ENCODE assay signal across 13 cellular contexts in the genomic region with DNA sequence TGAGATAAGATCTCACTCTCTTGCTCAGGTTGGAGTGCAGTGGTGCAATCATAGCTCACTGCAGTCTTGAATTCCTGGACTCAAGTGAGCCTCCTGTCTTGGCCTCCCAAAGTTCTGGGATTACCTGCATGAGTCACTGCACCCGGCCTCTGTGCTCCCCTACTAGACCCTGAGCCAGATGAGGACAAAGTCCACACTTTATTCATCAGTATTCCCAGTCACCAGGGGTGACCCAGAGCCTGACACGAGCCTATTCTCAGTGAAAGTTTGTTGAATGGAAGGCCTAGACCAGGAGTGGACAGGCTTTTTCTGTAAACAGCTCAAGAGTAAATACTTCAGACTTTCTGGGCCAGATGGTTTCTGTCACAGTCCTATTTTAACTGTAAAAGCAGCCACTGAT.
A peak's percentile ranks its signal among the peaks of the same experiment; 100 is the strongest.
DNase-seq lines count a peak whose midpoint lies in the region; ATAC-seq, FAIRE-seq and TF ChIP-seq lines count a peak whose summit lies in the region.
"Had no signal": no experiment of that assay in that cellular context is flagged by ENCODE, and none has a peak within 500 bp of the region (broad histone marks: within the 10 kb centered on the region; RNA-seq: fewer than 3 reads in every experiment).

No MANE protein-coding gene starts in this region.

- H3K4me1 ChIP-seq in HCT116 (ENCODE audit: control insufficient read depth in 1 of 2, insufficient read depth in 2 of 2, low read length in 2 of 2) = peaks cover 0 to 8% of the 10 kb centered on the region in 2 experiments; a peak in 1 of 4 replicates
- peaks cover 2 to 6% of the 10 kb centered on the region in 2 donors for H3K4me1 ChIP-seq in small intestine (ENCODE audit: control insufficient read depth in 2 of 2, insufficient read depth in 1 of 2, low read depth in 1 of 2, low read length in 1 of 2)
- no peaks in the 10 kb centered on the region for H3K4me1 ChIP-seq in tibial artery
- H3K4me1 ChIP-seq: BLaER1 had no signal

- H3K9ac ChIP-seq in HCT116 (ENCODE audit: low read length) = no peak overlapping the region
- H3K9ac ChIP-seq: BLaER1 had no signal

- H3K4me3 ChIP-seq in HCT116 (replicated peaks in 1 of 2; ENCODE audit: low read depth in 1 of 2, low read length in 2 of 2) (no peak overlapping the region), small intestine (ENCODE audit: low read depth in 1 of 2, low read length in 2 of 2) (no peak overlapping the region), tibial artery (no peak overlapping the region)
- H3K4me3 ChIP-seq: BLaER1 had no signal

- TF ChIP-seq CTCF in HCT116 (IDR thresholded peaks at IDR 0.05 in 2 of 3, conservative IDR thresholded peaks at IDR 0.05 in 1 of 3; ENCODE audit: borderline replicate concordance in 1 of 3, insufficient read depth in 1 of 3, low read depth in 2 of 3, low read length in 2 of 3) (no peak), VCaP (conservative IDR thresholded peaks at IDR 0.05) (no peak), tibial artery (IDR thresholded peaks at IDR 0.05) (no peak)

- no peaks in the 10 kb centered on the region for H3K79me2 ChIP-seq in HCT116 (ENCODE audit: insufficient read depth, low read length)

- no peaks in the 10 kb centered on the region for H3K9me3 ChIP-seq in HCT116 (ENCODE audit: control insufficient read depth in 1 of 2, insufficient read depth in 1 of 2, low read depth in 1 of 2, low read length in 2 of 2)
- H3K9me3 ChIP-seq in small intestine (ENCODE audit: control insufficient read depth, low read depth) = no peaks in the 10 kb centered on the region
- no peaks in the 10 kb centered on the region for H3K9me3 ChIP-seq in tibial artery
- H3K9me3 ChIP-seq: BLaER1 had no signal

- POLR2A ChIA-PET in HCT116 (lab: Charles Lee) = no interaction called here

- WGBS in small intestine, 3 donors = 5 to 36% (median 9%) methylated on average over 2 of the region's 2 CpGs

- TF ChIP-seq POLR2A in HCT116 (IDR thresholded peaks at IDR 0.05; ENCODE audit: borderline replicate concordance, extremely low read depth, insufficient read depth, insufficient read length) = no peak

- RAD21 ChIA-PET in HCT116 (lab: Charles Lee; ENCODE audit: low non-redundant PET in 1 of 2, low total read pairs in 2 of 2, uncharacterized antibody in 2 of 2, unreplicated experiment in 2 of 2) = no interaction called here

- intact Hi-C loops in HCT116 (cut with micrococcal nuclease) = no loop called here
- intact Hi-C loops in tibial artery (cut with DNase I; ENCODE audit: low total_unique reads) = no loop called here

- no peaks in the 10 kb centered on the region for H4K20me1 ChIP-seq in HCT116 (ENCODE audit: insufficient read depth)
- H4K20me1 ChIP-seq: BLaER1 had no signal

- H3K36me3 ChIP-seq in HCT116 (ENCODE audit: control insufficient read depth in 1 of 2, insufficient read depth in 2 of 2, low read length in 2 of 2) = no peaks in the 10 kb centered on the region
- no peaks in the 10 kb centered on the region for H3K36me3 ChIP-seq in small intestine (ENCODE audit: control insufficient read depth in 2 of 2, insufficient read depth in 2 of 2, low read length in 2 of 2)
- H3K36me3 ChIP-seq in tibial artery = no peaks in the 10 kb centered on the region
- H3K36me3 ChIP-seq: BLaER1 had no signal

- no peak for DNase-seq in HCT116 (ENCODE audit: low read depth, low spot score)
- no peak for DNase-seq in left lobe of liver (ENCODE audit: low spot score)
- peak; percentile 87 for DNase-seq in small intestine
- DNase-seq in tibial artery = no peak
- DNase-seq in SHP77 (lab: John Stamatoyannopoulos, UW) = no peak
- DNase-seq in NCI-H524 (lab: John Stamatoyannopoulos, UW) = no peak
- DNase-seq: DMS 273 treated with DMSO at 0.1 percent for 48 hours, EL, MM.1S, NCI-H524 treated with DMSO at 0.1 percent for 48 hours, SHP77 treated with DMSO at 0.1 percent for 48 hours had no signal

- CTCF ChIA-PET in HCT116 (lab: Charles Lee) = no interaction called here

- ATAC-seq in HCT116 = no peak
- ATAC-seq in left lobe of liver = peak; percentile 43

- no TSS peak for BruUV-seq in HCT116 (replicated peaks; lab: Mats Ljungman, UMichigan)

- no peak for FAIRE-seq in small intestine (lab: Jason Lieb, UNC)

- H3K27me3 ChIP-seq in HCT116 (ENCODE audit: insufficient read depth, low read length) = peaks cover 8% of the 10 kb centered on the region; the same call in 1 of the 2 replicates
- no peaks in the 10 kb centered on the region for H3K27me3 ChIP-seq in small intestine (ENCODE audit: control insufficient read depth in 2 of 2, insufficient read depth in 2 of 2, low read length in 2 of 2)
- peaks cover 0 to 17% of the 10 kb centered on the region in 2 donors for H3K27me3 ChIP-seq in tibial artery
- H3K27me3 ChIP-seq: BLaER1 had no signal

- no peak for TF ChIP-seq RAD21 in HCT116 (IDR thresholded peaks at IDR 0.05; ENCODE audit: low read depth)

- H3K27ac ChIP-seq in HCT116 (ENCODE audit: low read depth, low read length) = no peak overlapping the region
- peak overlapping the region; percentile 58 for H3K27ac ChIP-seq in VCaP
- peak overlapping the region; percentile 86 to 94 for H3K27ac ChIP-seq in small intestine (ENCODE audit: low read depth in 1 of 2, low read length in 1 of 2)
- H3K27ac ChIP-seq in tibial artery = no peak overlapping the region
- H3K27ac ChIP-seq: BLaER1 had no signal

- H2AFZ ChIP-seq in HCT116 (ENCODE audit: low read depth, low read length, poor library complexity, severe bottlenecking) = no peak overlapping the region

- H3K9me2 ChIP-seq in HCT116 (ENCODE audit: insufficient read depth) = no peaks in the 10 kb centered on the region

- H3K4me2 ChIP-seq in HCT116 (ENCODE audit: low read length) = peak overlapping the region; percentile 26
- H3K4me2 ChIP-seq: BLaER1 had no signal

TF ChIP-seq in HCT116, 20 proteins besides CTCF, POLR2A, EP300 and RAD21:
- TF ChIP-seq ZFX (IDR thresholded peaks at IDR 0.05) = no peak
- TF ChIP-seq CBX3 (IDR thresholded peaks at IDR 0.05; ENCODE audit: low read depth) = no peak
- TF ChIP-seq, protein P1, sequence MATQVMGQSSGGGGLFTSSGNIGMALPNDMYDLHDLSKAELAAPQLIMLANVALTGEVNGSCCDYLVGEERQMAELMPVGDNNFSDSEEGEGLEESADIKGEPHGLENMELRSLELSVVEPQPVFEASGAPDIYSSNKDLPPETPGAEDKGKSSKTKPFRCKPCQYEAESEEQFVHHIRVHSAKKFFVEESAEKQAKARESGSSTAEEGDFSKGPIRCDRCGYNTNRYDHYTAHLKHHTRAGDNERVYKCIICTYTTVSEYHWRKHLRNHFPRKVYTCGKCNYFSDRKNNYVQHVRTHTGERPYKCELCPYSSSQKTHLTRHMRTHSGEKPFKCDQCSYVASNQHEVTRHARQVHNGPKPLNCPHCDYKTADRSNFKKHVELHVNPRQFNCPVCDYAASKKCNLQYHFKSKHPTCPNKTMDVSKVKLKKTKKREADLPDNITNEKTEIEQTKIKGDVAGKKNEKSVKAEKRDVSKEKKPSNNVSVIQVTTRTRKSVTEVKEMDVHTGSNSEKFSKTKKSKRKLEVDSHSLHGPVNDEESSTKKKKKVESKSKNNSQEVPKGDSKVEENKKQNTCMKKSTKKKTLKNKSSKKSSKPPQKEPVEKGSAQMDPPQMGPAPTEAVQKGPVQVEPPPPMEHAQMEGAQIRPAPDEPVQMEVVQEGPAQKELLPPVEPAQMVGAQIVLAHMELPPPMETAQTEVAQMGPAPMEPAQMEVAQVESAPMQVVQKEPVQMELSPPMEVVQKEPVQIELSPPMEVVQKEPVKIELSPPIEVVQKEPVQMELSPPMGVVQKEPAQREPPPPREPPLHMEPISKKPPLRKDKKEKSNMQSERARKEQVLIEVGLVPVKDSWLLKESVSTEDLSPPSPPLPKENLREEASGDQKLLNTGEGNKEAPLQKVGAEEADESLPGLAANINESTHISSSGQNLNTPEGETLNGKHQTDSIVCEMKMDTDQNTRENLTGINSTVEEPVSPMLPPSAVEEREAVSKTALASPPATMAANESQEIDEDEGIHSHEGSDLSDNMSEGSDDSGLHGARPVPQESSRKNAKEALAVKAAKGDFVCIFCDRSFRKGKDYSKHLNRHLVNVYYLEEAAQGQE (IDR thresholded peaks at IDR 0.05; ENCODE audit: low read depth) = no peak
- no peak for TF ChIP-seq FOSL1 (IDR thresholded peaks at IDR 0.05; ENCODE audit: low read depth)
- no peak for TF ChIP-seq EGR1 (IDR thresholded peaks at IDR 0.05; ENCODE audit: low read depth)
- no peak for TF ChIP-seq POLR2AphosphoS5 (IDR thresholded peaks at IDR 0.05; ENCODE audit: low read depth, low read length)
TF ChIP-seq in HCT116: peak in this region for 0.

Comparison
In these comparisons a context has a peak if more than half of its experiments do, and no peak if none do; other contexts are left out.
1. H3K27ac ChIP-seq: peak in VCaP (single experiment) and small intestine (2 of 2); none in HCT116 (single experiment) and tibial artery (0 of 2).